Comparison of ENCODE assay signal across 11 cellular contexts in the genomic region with DNA sequence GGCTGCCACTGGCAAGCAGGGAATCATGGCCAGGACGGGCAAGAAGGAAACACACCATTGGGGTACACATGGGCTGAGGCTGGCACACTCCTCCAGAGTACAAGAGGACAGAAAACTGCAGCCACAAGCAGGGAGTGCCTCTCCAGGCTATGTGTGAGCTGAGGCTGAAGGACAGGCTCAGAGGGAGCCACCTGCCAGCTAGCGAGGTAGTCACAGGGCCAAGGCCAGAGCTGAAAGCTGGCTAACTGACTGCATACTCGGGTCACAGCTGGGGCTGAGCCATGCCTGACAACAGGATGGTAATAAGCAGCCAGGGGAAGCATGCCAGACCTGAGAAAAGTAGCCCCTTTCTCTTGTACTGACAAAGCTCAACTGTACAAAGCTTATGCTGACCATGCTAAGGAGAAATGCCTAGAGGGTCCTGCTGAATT. TPM values are rescaled to one million over a fixed set of nuclear protein-coding genes. Genes with fewer than 3 reads are reported as not detected.
A peak's percentile ranks its signal among the peaks of the same experiment; 100 is the strongest.
DNase-seq lines count a peak whose midpoint lies in the region; ATAC-seq, FAIRE-seq and TF ChIP-seq lines count a peak whose summit lies in the region.
"Had no signal": no experiment of that assay in that cellular context is flagged by ENCODE, and none has a peak within 500 bp of the region (broad histone marks: within the 10 kb centered on the region; RNA-seq: fewer than 3 reads in every experiment).

No MANE protein-coding gene starts in this region.

- H3K9me3 ChIP-seq in adrenal gland (replicated peaks in 1 of 3) (no peaks in the 10 kb centered on the region), HepG2 (ENCODE audit: low read length) (no peaks in the 10 kb centered on the region), upper lobe of right lung (no peaks in the 10 kb centered on the region)
- H3K9me3 ChIP-seq: BLaER1 treated with 17β-estradiol and CSF1 and Interleukin-3, amounts not matched to agents 10 nM and 100 nM had no signal

- peak overlapping the region; percentile 45 for H3K27ac Mint-ChIP-seq in activated naive CD8-positive, alpha-beta T cell treated with anti-CD3 and anti-CD28 coated beads, Interleukin-2, amount 10 ng/mL, durations not matched to agents 7 days and 5 days
- no peak overlapping the region for H3K27ac Mint-ChIP-seq in activated naive CD8-positive, alpha-beta T cell treated with anti-CD3 and anti-CD28 coated beads, Interleukin-2, amount 50 U/mL, for 24 hours

- no peak for FAIRE-seq in HepG2 (lab: Jason Lieb, UNC)

- no peak overlapping the region for H3K9ac ChIP-seq in HepG2 (ENCODE audit: insufficient read depth, low read depth, low read length)
- H3K9ac ChIP-seq: BLaER1 treated with 17β-estradiol and CSF1 and Interleukin-3, amounts not matched to agents 10 nM and 100 nM had no signal

- H4K20me1 ChIP-seq in HepG2 (ENCODE audit: insufficient read depth, low read length): no peaks in the 10 kb centered on the region

- no peak for TF ChIP-seq RAD21 in HepG2 (CRISPR knock-in tag; IDR thresholded peaks at IDR 0.05)

- no peaks in the 10 kb centered on the region for H3K27me3 ChIP-seq in adrenal gland
- no peaks in the 10 kb centered on the region for H3K27me3 ChIP-seq in HepG2 (ENCODE audit: control insufficient read depth in 1 of 2, insufficient read depth in 2 of 2, low read length in 2 of 2)
- H3K27me3 ChIP-seq in upper lobe of right lung: no peaks in the 10 kb centered on the region
- H3K27me3 ChIP-seq: BLaER1 treated with 17β-estradiol and CSF1 and Interleukin-3, amounts not matched to agents 10 nM and 100 nM had no signal

- H3K4me1 ChIP-seq in adrenal gland (replicated peaks in 1 of 2): peaks cover 11 to 17% of the 10 kb centered on the region in 2 donors
- H3K4me1 ChIP-seq in HepG2 (ENCODE audit: insufficient read depth, low read length): 0 out of 2 replicates have a peak, but pooled peaks cover 9% of the 10 kb centered on the region
- H3K4me1 ChIP-seq in upper lobe of right lung: no peaks in the 10 kb centered on the region

- no peaks in the 10 kb centered on the region for H3K9me3 Mint-ChIP-seq in activated naive CD8-positive, alpha-beta T cell treated with anti-CD3 and anti-CD28 coated beads, Interleukin-2, amount 10 ng/mL, durations not matched to agents 7 days and 5 days
- no peaks in the 10 kb centered on the region for H3K9me3 Mint-ChIP-seq in activated naive CD8-positive, alpha-beta T cell treated with anti-CD3 and anti-CD28 coated beads, Interleukin-2, amount 50 U/mL, for 24 hours

- H3K79me2 ChIP-seq in HepG2 (ENCODE audit: insufficient read depth, low read length): no peaks in the 10 kb centered on the region

- TF ChIP-seq EP300 in HepG2 (IDR thresholded peaks at IDR 0.05; ENCODE audit: low read depth in 2 of 2, low read length in 2 of 2): no peak
- TF ChIP-seq EP300 in HepG2 (CRISPR knock-in tag; IDR thresholded peaks at IDR 0.05; ENCODE audit: borderline replicate concordance): no peak

- BruUV-seq in HepG2 (replicated peaks; lab: Mats Ljungman, UMichigan): no TSS peak

- TF ChIP-seq CTCF in adrenal gland (IDR thresholded peaks at IDR 0.05): no peak
- peak; percentile 38 for TF ChIP-seq CTCF in HepG2 (CRISPR knock-in tag; IDR thresholded peaks at IDR 0.05)
- no peak for TF ChIP-seq CTCF in upper lobe of right lung (IDR thresholded peaks at IDR 0.05)

- H3K36me3 ChIP-seq in adrenal gland (replicated peaks in 1 of 2) (no peaks in the 10 kb centered on the region), HepG2 (replicated peaks in 1 of 2; ENCODE audit: control insufficient read depth in 1 of 2, insufficient read depth in 2 of 2, low read length in 2 of 2) (peaks cover 0 to 7% of the 10 kb centered on the region in 2 experiments; a peak in 2 of 5 replicates), upper lobe of right lung (peaks cover 15% of the 10 kb centered on the region)

- H3K27me3 Mint-ChIP-seq in activated naive CD8-positive, alpha-beta T cell treated with anti-CD3 and anti-CD28 coated beads, Interleukin-2, amount 10 ng/mL, durations not matched to agents 7 days and 5 days: no peaks in the 10 kb centered on the region
- H3K27me3 Mint-ChIP-seq in activated naive CD8-positive, alpha-beta T cell treated with anti-CD3 and anti-CD28 coated beads, Interleukin-2, amount 50 U/mL, for 24 hours: no peaks in the 10 kb centered on the region

- no peak overlapping the region for H3K4me3 ChIP-seq in adrenal gland
- no peak overlapping the region for H3K4me3 ChIP-seq in HepG2 (replicated peaks in 1 of 3; ENCODE audit: insufficient read depth in 1 of 3, low read depth in 2 of 3, low read length in 3 of 3)
- no peak overlapping the region for H3K4me3 ChIP-seq in upper lobe of right lung
- H3K4me3 ChIP-seq: BLaER1 treated with 17β-estradiol and CSF1 and Interleukin-3, amounts not matched to agents 10 nM and 100 nM had no signal

- POLR2A ChIA-PET in activated naive CD8-positive, alpha-beta T cell treated with anti-CD3 and anti-CD28 coated beads, Interleukin-2, amount 10 ng/mL, durations not matched to agents 7 days and 5 days (lab: Charles Lee): interaction anchor here (1.8 kb wide), 1 partner anchor 142 kb away, joined by 5 read pairs; no protein-coding TSS in a partner anchor
- POLR2A ChIA-PET in HepG2 (lab: Yijun Ruan, JAX): no interaction called here

- TF ChIP-seq POLR2A in adrenal gland (IDR thresholded peaks at IDR 0.05) (peak in 1 of 2 donors; percentile 75), HepG2 (IDR thresholded peaks at IDR 0.05; ENCODE audit: insufficient read depth in 1 of 2, low read depth in 2 of 2, low read length in 2 of 2) (peak in 1 of 2 experiments; percentile 47; a peak in 1 of 4 replicates)

- H3K36me3 Mint-ChIP-seq in activated naive CD8-positive, alpha-beta T cell treated with anti-CD3 and anti-CD28 coated beads, Interleukin-2, amount 10 ng/mL, durations not matched to agents 7 days and 5 days: peaks cover 14% of the 10 kb centered on the region
- peaks cover 10% of the 10 kb centered on the region for H3K36me3 Mint-ChIP-seq in activated naive CD8-positive, alpha-beta T cell treated with anti-CD3 and anti-CD28 coated beads, Interleukin-2, amount 50 U/mL, for 24 hours (ENCODE audit: low read depth)

- intact Hi-C loops in adrenal gland (cut with DNase I): loop anchor here (10.0 kb wide), 1 partner anchor 139 kb away; no protein-coding TSS in a partner anchor
- intact Hi-C loops in HepG2 (cut with micrococcal nuclease; ENCODE audit: unreplicated experiment): loop anchor here (2.0 kb wide), 1 partner anchor 167 kb away; no protein-coding TSS in a partner anchor
- intact Hi-C loops in upper lobe of right lung (cut with DNase I): loop anchor here (10.0 kb wide), 1 partner anchor 139 kb away; no protein-coding TSS in a partner anchor

- CTCF ChIA-PET in HepG2 (lab: Yijun Ruan, JAX; ENCODE audit: low intra/inter-chr PET ratio, low total read pairs): interaction anchor here (1.1 to 1.4 kb wide), 2 partner anchors 43 to 142 kb away, joined by 3 to 11 read pairs; no protein-coding TSS in a partner anchor

- in situ Hi-C loops in HepG2 (cut with HindIII; ENCODE audit: extremely low pct_ligation_motif_present, low pct_unique_long_range_greater_than_20kb): no loop called here

- WGBS in adrenal gland, 4 donors: 15 to 58% (median 35%) methylated on average over 3 of the region's 3 CpGs
- 90% methylated on average over 2 of the region's 3 CpGs for WGBS in HepG2 (ENCODE audit: low lambda C conversion rate)

- DNase-seq in activated naive CD8-positive, alpha-beta T cell treated with anti-CD3 and anti-CD28 coated beads, Interleukin-2, amount 10 ng/mL, durations not matched to agents 7 days and 5 days: no peak
- no peak for DNase-seq in activated naive CD8-positive, alpha-beta T cell treated with anti-CD3 and anti-CD28 coated beads, Interleukin-2, amount 50 U/mL, for 24 hours
- DNase-seq in adrenal gland: peak; percentile 81 to 96 (median 92)
- peak; percentile 16 for DNase-seq in HepG2 (ENCODE audit: low spot score)
- DNase-seq in upper lobe of right lung: no peak
- no peak for DNase-seq in NCI-H1105 (lab: John Stamatoyannopoulos, UW)
- DNase-seq in DMS53 treated with DMSO at 0.1 percent for 48 hours (lab: John Stamatoyannopoulos, UW; ENCODE audit: unreplicated experiment): no peak
- no peak for DNase-seq in COLO668 (lab: John Stamatoyannopoulos, UW; ENCODE audit: unreplicated experiment)
- DNase-seq: activated gamma-delta T cell, NCI-H1092 treated with DMSO at 0.1 percent for 48 hours had no signal

- H3K27ac ChIP-seq in adrenal gland (peak overlapping the region in 4 of 5 donors; percentile 19 to 81 (median 73)), HepG2 (ENCODE audit: extremely low read length, insufficient read depth, low read length) (no peak overlapping the region), upper lobe of right lung (no peak overlapping the region)
- H3K27ac ChIP-seq: BLaER1 treated with 17β-estradiol and CSF1 and Interleukin-3, amounts not matched to agents 10 nM and 100 nM had no signal

- no peak overlapping the region for H3K4me2 ChIP-seq in HepG2 (ENCODE audit: low read depth, low read length)
- H3K4me2 ChIP-seq: BLaER1 treated with 17β-estradiol and CSF1 and Interleukin-3, amounts not matched to agents 10 nM and 100 nM had no signal

- no peak overlapping the region for H3K4me3 Mint-ChIP-seq in activated naive CD8-positive, alpha-beta T cell treated with anti-CD3 and anti-CD28 coated beads, Interleukin-2, amount 10 ng/mL, durations not matched to agents 7 days and 5 days
- H3K4me3 Mint-ChIP-seq in activated naive CD8-positive, alpha-beta T cell treated with anti-CD3 and anti-CD28 coated beads, Interleukin-2, amount 50 U/mL, for 24 hours: no peak overlapping the region

- H3K4me1 Mint-ChIP-seq in activated naive CD8-positive, alpha-beta T cell treated with anti-CD3 and anti-CD28 coated beads, Interleukin-2, amount 10 ng/mL, durations not matched to agents 7 days and 5 days: peaks cover 9% of the 10 kb centered on the region
- H3K4me1 Mint-ChIP-seq in activated naive CD8-positive, alpha-beta T cell treated with anti-CD3 and anti-CD28 coated beads, Interleukin-2, amount 50 U/mL, for 24 hours: peaks cover 6% of the 10 kb centered on the region

- ATAC-seq in activated naive CD8-positive, alpha-beta T cell treated with anti-CD3 and anti-CD28 coated beads, Interleukin-2, amount 10 ng/mL, durations not matched to agents 7 days and 5 days (ENCODE audit: low read depth): peak; percentile 37
- no peak for ATAC-seq in activated naive CD8-positive, alpha-beta T cell treated with anti-CD3 and anti-CD28 coated beads, Interleukin-2, amount 50 U/mL, for 24 hours
- ATAC-seq in HepG2 (peak; percentile 77), upper lobe of right lung (peak; percentile 54)

- H2AFZ ChIP-seq in HepG2 (ENCODE audit: low read length): no peak overlapping the region

RNA-seq across cellular contexts. Expression of a gene that starts 52.0 kb away (rescaled TPM):
- 10 to 100 TPM; 58.2 to 59.4 TPM for total RNA-seq in activated naive CD8-positive, alpha-beta T cell treated with anti-CD3 and anti-CD28 coated beads, Interleukin-2, amount 10 ng/mL, durations not matched to agents 7 days and 5 days
- total RNA-seq in adrenal gland (100 to 1,000 TPM in 1 of 8 donors, 10 to 100 TPM in 7; 60.4 to 101 (median 81.7) TPM), HepG2 (2016; rRNA removed; fragmentation: Illumina TruSeq; extraction: Trizol) (133 and 183 TPM in 2 replicates), upper lobe of right lung (112 TPM)
- polyA plus RNA-seq in adrenal gland (100 to 1,000 TPM in 1 of 3 donors, 10 to 100 TPM in 2; 24.2 to 101 (median 37.4) TPM), HepG2 (2011; rRNA removed) (24.2 and 34.3 TPM in 2 replicates)
- total RNA-seq in HepG2 (2016; cell fraction: cytosol; rRNA removed; fragmentation: Illumina TruSeq; extraction: Trizol; ENCODE audit: low read depth): 11.5 and 13.3 TPM in 2 replicates
- total RNA-seq in HepG2 (2016; cell fraction: insoluble cytoplasmic fraction; rRNA removed; fragmentation: Illumina TruSeq; extraction: Trizol): 132 and 189 TPM in 2 replicates
- total RNA-seq in HepG2 (2016; cell fraction: membrane; rRNA removed; fragmentation: Illumina TruSeq; extraction: Trizol): 48.9 and 50.9 TPM in 2 replicates
- total RNA-seq in HepG2 (2016; cell fraction: nucleus; rRNA removed; fragmentation: Illumina TruSeq; extraction: Trizol): 95.3 and 101 TPM in 2 replicates
- polyA plus RNA-seq in HepG2 (2011; cell fraction: cytosol; rRNA removed): 14.2 and 19.7 TPM in 2 replicates
- 12.9 and 14.3 TPM in 2 replicates for polyA plus RNA-seq in HepG2 (2011; cell fraction: nucleus; rRNA removed)
- polyA plus RNA-seq in HepG2 (2012): 54.5 and 69.7 TPM in 2 replicates
- polyA plus RNA-seq in HepG2 (2016; cell fraction: cytosol; fragmentation: Illumina TruSeq; extraction: Trizol; ENCODE audit: low read depth): 2.3 and 2.6 TPM in 2 replicates
- polyA plus RNA-seq in HepG2 (2016; cell fraction: insoluble cytoplasmic fraction; fragmentation: Illumina TruSeq; extraction: Trizol; ENCODE audit: low read depth): 124 and 134 TPM in 2 replicates
- polyA plus RNA-seq in HepG2 (2016; cell fraction: membrane; fragmentation: Illumina TruSeq; extraction: Trizol; ENCODE audit: low read depth): 13.6 and 14.9 TPM in 2 replicates
- polyA plus RNA-seq in HepG2 (2016; cell fraction: nucleus; fragmentation: Illumina TruSeq; extraction: Trizol; ENCODE audit: insufficient read depth, low read depth): 84.5 and 87.7 TPM in 2 replicates
- 16.9 and 19.8 TPM in 2 replicates for polyA minus RNA-seq in HepG2 (2011; rRNA and poly(A)+ RNA removed; ENCODE audit: low replicate concordance)
- polyA minus RNA-seq in HepG2 (2011; cell fraction: cytosol; rRNA and poly(A)+ RNA removed): 67.3 and 71.1 TPM in 2 replicates
- 84.4 and 86.4 TPM in 2 replicates for polyA minus RNA-seq in HepG2 (2011; cell fraction: nucleus; rRNA and poly(A)+ RNA removed)

Comparison
In these comparisons a context has a peak if more than half of its experiments do, and no peak if none do; other contexts are left out.
1. DNase-seq: peak in adrenal gland (7 of 7) and HepG2 (single experiment); none in activated naive CD8-positive, alpha-beta T cell treated with anti-CD3 and anti-CD28 coated beads, Interleukin-2, amount 10 ng/mL, durations not matched to agents 7 days and 5 days (single experiment), activated naive CD8-positive, alpha-beta T cell treated with anti-CD3 and anti-CD28 coated beads, Interleukin-2, amount 50 U/mL, for 24 hours (single experiment), upper lobe of right lung (single experiment), NCI-H1105 (single experiment), DMS53 treated with DMSO at 0.1 percent for 48 hours (single experiment) and COLO668 (single experiment).
2. H3K27ac ChIP-seq: peak in adrenal gland (4 of 5); none in HepG2 (single experiment) and upper lobe of right lung (single experiment).